10 cellular contexts compared by ENCODE assay signal in genomic region chr10:113093188-113094113, GRCh38.
DNase-seq lines count a peak whose midpoint lies in the region; ATAC-seq and TF ChIP-seq lines count a peak whose summit lies in the region.
"Had no signal": no experiment of that assay in that cellular context is flagged by ENCODE, and none has a peak within 500 bp of the region (broad histone marks: within the 10 kb centered on the region; RNA-seq: fewer than 3 reads in every experiment).

No MANE protein-coding gene starts in this region.

- H3K9me3 ChIP-seq in AG04450 (ENCODE audit: control insufficient read depth, insufficient read depth, low read length) = no peaks in the 10 kb centered on the region
- no peaks in the 10 kb centered on the region for H3K9me3 ChIP-seq in PC-3 (ENCODE audit: low read length)

- no peak overlapping the region for H2AFZ ChIP-seq in PC-3 (ENCODE audit: low read length)

- peak overlapping the region; percentile 74 for H3K4me2 ChIP-seq in PC-3 (ENCODE audit: low read length)

- BruUV-seq in PC-3 (replicated peaks; lab: Mats Ljungman, UMichigan) = TSS peak; percentile 77

- peak; percentile 52 for ATAC-seq in GM21786 (IDR thresholded peaks at IDR 0.05; ENCODE audit: unreplicated experiment)
- ATAC-seq in PC-3 = peak; percentile 74
- no peak for ATAC-seq in GM19455 (IDR thresholded peaks at IDR 0.05; ENCODE audit: unreplicated experiment)

- H3K9me3 Mint-ChIP-seq in immature natural killer cell = no peaks in the 10 kb centered on the region

- POLR2A ChIA-PET in AG04450 (lab: Yijun Ruan, JAX) = no interaction called here
- POLR2A ChIA-PET in PC-3 (lab: Charles Lee; ENCODE audit: unreplicated experiment) = interaction anchor here (0.7 kb wide), 2 partner anchors 141 to 1105 kb away, joined by 3 read pairs; no protein-coding TSS in a partner anchor

- H3K4me1 Mint-ChIP-seq in immature natural killer cell = peaks cover 17 to 19% of the 10 kb centered on the region in 2 donors

- no peak for DNase-seq in AG04450 (ENCODE audit: low read depth, low spot score)
- DNase-seq in PC-3 = peak; percentile 93
- no peak for DNase-seq in immature natural killer cell
- DNase-seq in NCI-H1436 treated with DMSO at 0.1 percent for 48 hours (lab: John Stamatoyannopoulos, UW) = no peak
- DNase-seq in occipital lobe (lab: John Stamatoyannopoulos, UW) = no peak
- no peak for DNase-seq in activated CD4-positive, CD25-positive, alpha-beta regulatory T cell treated with anti-CD3 and anti-CD28 coated beads, Interleukin-2, amount 50 U/mL, for 72 hours
- DNase-seq: left ventricle myocardium superior had no signal

- H3F3A ChIP-seq in PC-3 (ENCODE audit: low read length, unreplicated experiment) = peaks cover 7% of the 10 kb centered on the region

- H3K9me2 ChIP-seq in PC-3 (replicated peaks; ENCODE audit: low read length) = no peaks in the 10 kb centered on the region

- peaks cover 45% of the 10 kb centered on the region for H3K79me2 ChIP-seq in PC-3 (ENCODE audit: low read length)

- H3K36me3 ChIP-seq in PC-3 (ENCODE audit: low read depth, low read length) = peaks cover 32% of the 10 kb centered on the region

- peaks cover 0 to 2% (median 0%) of the 10 kb centered on the region in 3 donors for H3K27me3 Mint-ChIP-seq in immature natural killer cell (ENCODE audit: low read depth in 3 of 3)

- intact Hi-C loops in PC-3 (cut with micrococcal nuclease) = loop anchor here (1.0 to 10.0 kb wide), 5 partner anchors 137 to 439 kb away; partner anchors contain the start of gene TCF7L2

- peaks cover 46% of the 10 kb centered on the region for H3K4me1 ChIP-seq in PC-3 (ENCODE audit: insufficient read depth, low read length)

- peak overlapping the region in 5 of 6 donors; percentile 13 to 75 (median 25) for H3K27ac Mint-ChIP-seq in immature natural killer cell

- H3K4me3 ChIP-seq in AG04450 (ENCODE audit: low read depth, low read length) (no peak overlapping the region), PC-3 (ENCODE audit: low read length) (peak overlapping the region; percentile 46)

- peaks cover 0 to 4% (median 0%) of the 10 kb centered on the region in 3 donors for H3K36me3 Mint-ChIP-seq in immature natural killer cell

- H3K9ac ChIP-seq in PC-3 (ENCODE audit: low read length) = peak overlapping the region; percentile 82

- H4K20me1 ChIP-seq in PC-3 (ENCODE audit: low read length) = no peaks in the 10 kb centered on the region

- peak overlapping the region; percentile 65 for H3K27ac ChIP-seq in AG04450 (ENCODE audit: low read depth, low read length)
- H3K27ac ChIP-seq in PC-3 (ENCODE audit: low read length) = peak overlapping the region; percentile 98
- H3K27ac ChIP-seq: VCaP had no signal

- peak overlapping the region in 4 of 5 donors; percentile 22 to 72 (median 46) for H3K4me3 Mint-ChIP-seq in immature natural killer cell

- CTCF ChIA-PET in AG04450 (lab: Charles Lee) (interaction anchor here (0.9 kb wide), 1 partner anchor 566 kb away, joined by 3 read pairs; no protein-coding TSS in a partner anchor), PC-3 (lab: Charles Lee) (no interaction called here)

- TF ChIP-seq CTCF in AG04450 (IDR thresholded peaks at IDR 0.05; ENCODE audit: low read depth, low read length) (no peak), PC-3 (conservative IDR thresholded peaks at IDR 0.05; ENCODE audit: low read depth, low read length) (no peak)

- H3K27me3 ChIP-seq in AG04450 (ENCODE audit: control insufficient read depth, insufficient read depth, low read length) = no peaks in the 10 kb centered on the region
- H3K27me3 ChIP-seq in PC-3 (ENCODE audit: low read length) = no peaks in the 10 kb centered on the region
